In genomic region chr7:129853661-129854268, GRCh38 we compare ENCODE assay signal across 9 cellular contexts.
DNase-seq lines count a peak whose midpoint lies in the region; TF ChIP-seq lines count a peak whose summit lies in the region.
"Had no signal": no experiment of that assay in that cellular context is flagged by ENCODE, and none has a peak within 500 bp of the region (broad histone marks: within the 10 kb centered on the region; RNA-seq: fewer than 3 reads in every experiment).

No MANE protein-coding gene starts in this region.

- H3K4me3 ChIP-seq in SK-N-SH (ENCODE audit: low read depth in 2 of 2, low read length in 1 of 2) (peak overlapping the region; percentile 7 to 16; a peak in 3 of 4 replicates), fibroblast of the aortic adventitia (ENCODE audit: low read depth, low read length) (no peak overlapping the region), smooth muscle cell (no peak overlapping the region)
- no peak overlapping the region for H3K4me3 ChIP-seq in effector memory CD4-positive, alpha-beta T cell (ENCODE audit: insufficient read depth, low read depth, low read length, poor library complexity, severe bottlenecking)

- DNase-seq in HPDE6-E6E7 (ENCODE audit: extremely low spot score) (peak; percentile 45), SK-N-SH (no peak), fibroblast of the aortic adventitia (ENCODE audit: low read depth) (peak; percentile 62), smooth muscle cell (lab: John Stamatoyannopoulos, UW; ENCODE audit: unreplicated experiment) (no peak), SHP77 treated with DMSO at 0.1 percent for 48 hours (lab: John Stamatoyannopoulos, UW) (no peak), T-helper 9 cell (no peak)
- DNase-seq in effector memory CD4-positive, alpha-beta T cell: no peak
- DNase-seq: effector memory CD8-positive, alpha-beta T cell; naive thymus-derived CD4-positive, alpha-beta T cell had no signal

- peaks cover 59 to 63% of the 10 kb centered on the region in 2 experiments for H3K4me1 ChIP-seq in SK-N-SH (ENCODE audit: control insufficient read depth in 1 of 2, insufficient read depth in 2 of 2, low read depth in 1 of 2, low read length in 1 of 2)
- no peaks in the 10 kb centered on the region for H3K4me1 ChIP-seq in smooth muscle cell (ENCODE audit: low read depth)
- H3K4me1 ChIP-seq in effector memory CD4-positive, alpha-beta T cell (ENCODE audit: control insufficient read depth, insufficient read depth, low read length, poor library complexity, severe bottlenecking): peaks cover 5% of the 10 kb centered on the region

- peak in 1 of 2 experiments; percentile 85; a peak in 2 of 4 replicates for TF ChIP-seq EP300 in SK-N-SH (IDR thresholded peaks at IDR 0.05; ENCODE audit: borderline replicate concordance in 1 of 2, low read depth in 1 of 2, low read length in 1 of 2)

- CTCF ChIA-PET in SK-N-SH (lab: Yijun Ruan, JAX): interaction anchor here (1.3 to 3.9 kb wide), 7 partner anchors 15 to 158 kb away, joined by 3 to 32 read pairs (median 6); no protein-coding TSS in a partner anchor

- peaks cover 52% of the 10 kb centered on the region for H3F3A ChIP-seq in SK-N-SH (replicated peaks; ENCODE audit: insufficient read depth)
- no peaks in the 10 kb centered on the region for H3F3A ChIP-seq in smooth muscle cell (ENCODE audit: low read depth)

- H3K9me3 ChIP-seq in SK-N-SH: no peaks in the 10 kb centered on the region
- H3K9me3 ChIP-seq in smooth muscle cell (replicated peaks; ENCODE audit: low read depth): no peaks in the 10 kb centered on the region
- no peaks in the 10 kb centered on the region for H3K9me3 ChIP-seq in effector memory CD4-positive, alpha-beta T cell (ENCODE audit: control insufficient read depth, low read length)

- H3K9ac ChIP-seq in SK-N-SH (peak overlapping the region; percentile 64), smooth muscle cell (ENCODE audit: low read depth) (no peak overlapping the region)

- 9% methylated on average over 6 of the region's 6 CpGs for WGBS in SK-N-SH (ENCODE audit: low lambda C conversion rate)
- 69% methylated on average over 6 of the region's 6 CpGs for WGBS in smooth muscle cell (ENCODE audit: low lambda C conversion rate)

- H3K36me3 ChIP-seq in SK-N-SH (replicated peaks in 1 of 2; ENCODE audit: control insufficient read depth in 1 of 2, insufficient read depth in 2 of 2, low read length in 1 of 2): peaks cover 12 to 33% of the 10 kb centered on the region in 2 experiments
- H3K36me3 ChIP-seq in smooth muscle cell (ENCODE audit: low read depth): no peaks in the 10 kb centered on the region
- no peaks in the 10 kb centered on the region for H3K36me3 ChIP-seq in effector memory CD4-positive, alpha-beta T cell (ENCODE audit: control insufficient read depth, insufficient read depth, low read length)

- H3K27me3 ChIP-seq in SK-N-SH (ENCODE audit: insufficient read depth): no peaks in the 10 kb centered on the region
- no peaks in the 10 kb centered on the region for H3K27me3 ChIP-seq in smooth muscle cell (ENCODE audit: low read depth)
- H3K27me3 ChIP-seq in effector memory CD4-positive, alpha-beta T cell (replicated peaks; ENCODE audit: control insufficient read depth, insufficient read depth, low read length, poor library complexity, severe bottlenecking): no peaks in the 10 kb centered on the region

- no peaks in the 10 kb centered on the region for H4K20me1 ChIP-seq in SK-N-SH (ENCODE audit: insufficient read depth)
- peaks cover 100% of the 10 kb centered on the region for H4K20me1 ChIP-seq in smooth muscle cell (ENCODE audit: low read depth)

- no peak; the same call in 1 of the 2 replicates for TF ChIP-seq RAD21 in SK-N-SH (IDR thresholded peaks at IDR 0.05; ENCODE audit: low read length)

- peak overlapping the region; percentile 62 for H3K4me2 ChIP-seq in SK-N-SH
- peak overlapping the region; percentile 29 for H3K4me2 ChIP-seq in smooth muscle cell

- H2AFZ ChIP-seq in SK-N-SH (ENCODE audit: low read depth) (no peak overlapping the region), smooth muscle cell (ENCODE audit: low read depth) (no peak overlapping the region)

- H3K27ac ChIP-seq in SK-N-SH (ENCODE audit: low read depth in 2 of 2, low read length in 1 of 2) (peak overlapping the region; percentile 98 to 99), smooth muscle cell (ENCODE audit: low read depth) (peak overlapping the region; percentile 0)
- H3K27ac ChIP-seq in effector memory CD4-positive, alpha-beta T cell (ENCODE audit: insufficient read depth, low read length, poor library complexity, severe bottlenecking): no peak overlapping the region

- H3K79me2 ChIP-seq in SK-N-SH (ENCODE audit: insufficient read depth) (peaks cover 70% of the 10 kb centered on the region), smooth muscle cell (ENCODE audit: low read depth) (peaks cover 36% of the 10 kb centered on the region)

- POLR2A ChIA-PET in SK-N-SH (lab: Yijun Ruan, JAX): interaction anchor here (2.2 kb wide), 1 partner anchor 98 kb away, joined by 5 read pairs; no protein-coding TSS in a partner anchor

- no peaks in the 10 kb centered on the region for H3K9me2 ChIP-seq in SK-N-SH

- TF ChIP-seq CTCF in SK-N-SH (IDR thresholded peaks at IDR 0.05): no peak
- TF ChIP-seq CTCF in fibroblast of the aortic adventitia (IDR thresholded peaks at IDR 0.05; ENCODE audit: insufficient read depth, low read length): no peak
- TF ChIP-seq CTCF in smooth muscle cell (IDR thresholded peaks at IDR 0.05; ENCODE audit: borderline replicate concordance, insufficient read depth, poor library complexity, severe bottlenecking): no peak

TF ChIP-seq in SK-N-SH, 30 proteins besides CTCF, POLR2A, EP300 and RAD21:
- no peak; the same call in 1 of the 2 replicates for TF ChIP-seq RCOR1 (IDR thresholded peaks at IDR 0.05; ENCODE audit: low read length)
- peak; percentile 60 for TF ChIP-seq JUND (IDR thresholded peaks at IDR 0.05)
- no peak for TF ChIP-seq ELF1 (IDR thresholded peaks at IDR 0.05)
- peak; percentile 56; the same call in 1 of the 2 replicates for TF ChIP-seq MEF2A (IDR thresholded peaks at IDR 0.05; ENCODE audit: borderline replicate concordance, low read depth)
- TF ChIP-seq CHD2 (IDR thresholded peaks at IDR 0.05; ENCODE audit: low read length, partially characterized antibody): no peak
- TF ChIP-seq TAF1 (IDR thresholded peaks at IDR 0.05; ENCODE audit: borderline replicate concordance, low read depth, low read length): 0 out of 2 replicates have a peak, but pooled peaks have one; percentile 46
- TF ChIP-seq FOSL2 (IDR thresholded peaks at IDR 0.05; ENCODE audit: borderline replicate concordance, low read depth): peak; percentile 43; the same call in 1 of the 2 replicates
- peak; percentile 70 for TF ChIP-seq PBX3 (IDR thresholded peaks at IDR 0.05)
- TF ChIP-seq MAX (IDR thresholded peaks at IDR 0.05; ENCODE audit: low read depth): 0 out of 2 replicates have a peak, but pooled peaks have one; percentile 19
- 0 out of 2 replicates have a peak, but pooled peaks have one; percentile 9 for TF ChIP-seq YY1 (IDR thresholded peaks at IDR 0.05; ENCODE audit: low read depth)
- peak; percentile 56; the same call in 1 of the 2 replicates for TF ChIP-seq RXRA (IDR thresholded peaks at IDR 0.05; ENCODE audit: borderline replicate concordance, low read depth)
- TF ChIP-seq ZBTB33 (IDR thresholded peaks at IDR 0.05; ENCODE audit: borderline replicate concordance, low read depth): no peak; the same call in 1 of the 2 replicates
- TF ChIP-seq SIN3A (IDR thresholded peaks at IDR 0.05; ENCODE audit: borderline replicate concordance, low read depth, low read length): peak; percentile 35; the same call in 1 of the 2 replicates
- peak; percentile 76 for TF ChIP-seq NFIC (IDR thresholded peaks at IDR 0.05; ENCODE audit: borderline replicate concordance)
- 0 out of 2 replicates have a peak, but pooled peaks have one; percentile 83 for TF ChIP-seq FOXM1 (IDR thresholded peaks at IDR 0.05; ENCODE audit: low read depth)
- peak; percentile 84 for TF ChIP-seq TCF12 (IDR thresholded peaks at IDR 0.05)

Comparison
In these comparisons a context has a peak if more than half of its experiments do, and no peak if none do; other contexts are left out.
1. DNase-seq: peak in HPDE6-E6E7 (single experiment) and fibroblast of the aortic adventitia (single experiment); none in SK-N-SH (single experiment), smooth muscle cell (single experiment), SHP77 treated with DMSO at 0.1 percent for 48 hours (single experiment), T-helper 9 cell (single experiment) and effector memory CD4-positive, alpha-beta T cell (0 of 3).
2. H3K4me3 ChIP-seq: peak in SK-N-SH (2 of 2); none in fibroblast of the aortic adventitia (single experiment), smooth muscle cell (single experiment) and effector memory CD4-positive, alpha-beta T cell (single experiment).